In the genomic region with DNA sequence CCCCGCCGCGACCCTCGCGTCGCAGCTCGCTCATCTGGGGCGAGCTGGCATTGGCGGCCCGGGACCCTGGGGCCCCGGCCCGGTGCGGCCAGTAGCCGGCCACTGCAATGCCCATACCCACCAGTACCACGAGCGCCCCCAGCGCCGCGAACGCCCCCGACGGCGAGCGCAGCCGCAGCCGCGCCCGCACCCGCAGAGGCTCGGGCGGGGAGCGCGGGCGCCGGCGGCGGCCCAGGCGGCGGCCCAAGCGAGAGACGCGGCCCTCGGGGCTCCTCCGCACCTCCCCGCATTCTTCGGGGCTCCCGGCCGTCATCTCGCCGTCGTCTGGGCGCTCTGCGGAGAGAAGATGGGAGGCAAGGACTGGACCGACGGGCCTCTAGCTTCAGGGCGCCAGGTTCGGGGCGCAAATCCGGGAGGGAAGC, we compare ENCODE assay signal across 10 cellular contexts. TPM values are rescaled to one million over a fixed set of nuclear protein-coding genes. Genes with fewer than 3 reads are reported as not detected.
DNase-seq lines count a peak whose midpoint lies in the region; ATAC-seq, FAIRE-seq and TF ChIP-seq lines count a peak whose summit lies in the region.
"Had no signal": no experiment of that assay in that cellular context is flagged by ENCODE, and none has a peak within 500 bp of the region (broad histone marks: within the 10 kb centered on the region; RNA-seq: fewer than 3 reads in every experiment).

No MANE protein-coding gene starts in this region.

- peak overlapping the region; percentile 32 to 47 for H3K27ac ChIP-seq in kidney (ENCODE audit: low read depth in 2 of 2, low read length in 2 of 2)
- H3K27ac ChIP-seq in testis: peak overlapping the region; percentile 96 to 98
- no peak overlapping the region for H3K27ac ChIP-seq in foreskin keratinocyte

- WGBS in testis, 2 donors: 23% methylated on average over 7 of the region's 59 CpGs; no CpG with 5 or more reads in 1 of the 2 donors

- H3K4me1 Mint-ChIP-seq in activated T-cell treated with anti-CD3 and anti-CD28 coated beads, Interleukin-2, amount 50 U/mL, for 4 hours (ENCODE audit: low read depth): peaks cover 5% of the 10 kb centered on the region

- H3K4me3 Mint-ChIP-seq in activated T-cell treated with anti-CD3 and anti-CD28 coated beads, Interleukin-2, amount 50 U/mL, for 4 hours: peak overlapping the region; percentile 40

- intact Hi-C loops in kidney (cut with DNase I) (no loop called here), testis (cut with DNase I; ENCODE audit: low total_unique reads) (loop anchor here (5.0 kb wide), 1 partner anchor 61 kb away; a partner anchor contains a TSS)

- H3K9ac ChIP-seq in kidney (ENCODE audit: low read length in 2 of 2): no peak overlapping the region

- peaks cover 16% of the 10 kb centered on the region for H3K36me3 Mint-ChIP-seq in activated T-cell treated with anti-CD3 and anti-CD28 coated beads, Interleukin-2, amount 50 U/mL, for 4 hours (ENCODE audit: insufficient read depth)

- H3K9me3 Mint-ChIP-seq in activated T-cell treated with anti-CD3 and anti-CD28 coated beads, Interleukin-2, amount 50 U/mL, for 4 hours: no peaks in the 10 kb centered on the region

- H3K27me3 ChIP-seq in testis (no peaks in the 10 kb centered on the region), foreskin keratinocyte (peaks cover 2% of the 10 kb centered on the region)

- no peak for FAIRE-seq in kidney (lab: Jason Lieb, UNC)
- FAIRE-seq in GM12892 (lab: Jason Lieb, UNC): no peak
- FAIRE-seq: H54 had no signal

- no peak for DNase-seq in activated T-cell treated with anti-CD3 and anti-CD28 coated beads, Interleukin-2, amount 50 U/mL, for 4 hours
- no peak for DNase-seq in activated T-cell treated with anti-CD3 and anti-CD28 coated beads, Interleukin-2, amount 50 U/mL, for 1 hour
- DNase-seq in astrocyte of the hippocampus (ENCODE audit: low read depth, low spot score): peak; percentile 55
- DNase-seq in kidney: peak; percentile 81
- DNase-seq in testis: no peak
- DNase-seq in foreskin keratinocyte: no peak
- DNase-seq in left lobe of liver (ENCODE audit: low spot score): no peak
- no peak for DNase-seq in GM12892 (ENCODE audit: insufficient read length)
- DNase-seq: NCI-H2029 had no signal

- peak; percentile 9 for ATAC-seq in activated T-cell treated with anti-CD3 and anti-CD28 coated beads, Interleukin-2, amount 50 U/mL, for 4 hours
- ATAC-seq in foreskin keratinocyte (no peak), left lobe of liver (no peak)

- TF ChIP-seq POLR2A in testis (IDR thresholded peaks at IDR 0.05) (no peak), GM12892 (IDR thresholded peaks at IDR 0.05; ENCODE audit: low read depth, low read length) (no peak)

- peaks cover 23% of the 10 kb centered on the region for H3K27me3 Mint-ChIP-seq in activated T-cell treated with anti-CD3 and anti-CD28 coated beads, Interleukin-2, amount 50 U/mL, for 4 hours (ENCODE audit: low read depth)

- H3K9me3 ChIP-seq in kidney (ENCODE audit: control insufficient read depth in 1 of 2, low read length in 2 of 2) (no peaks in the 10 kb centered on the region), testis (no peaks in the 10 kb centered on the region)

- no peaks in the 10 kb centered on the region for H3K36me3 ChIP-seq in kidney (ENCODE audit: control insufficient read depth in 1 of 2, insufficient read depth in 2 of 2, low read length in 2 of 2)
- H3K36me3 ChIP-seq in testis (ENCODE audit: low read depth, missing control alignments): no peaks in the 10 kb centered on the region

- H3K4me1 ChIP-seq in kidney (ENCODE audit: control insufficient read depth in 1 of 2, insufficient read depth in 1 of 2, low read depth in 1 of 2, low read length in 2 of 2): peaks cover 0 to 6% of the 10 kb centered on the region in 2 donors
- peaks cover 26% of the 10 kb centered on the region for H3K4me1 ChIP-seq in testis
- no peaks in the 10 kb centered on the region for H3K4me1 ChIP-seq in foreskin keratinocyte

- TF ChIP-seq CTCF in kidney (IDR thresholded peaks at IDR 0.05; ENCODE audit: borderline replicate concordance, extremely low read depth, insufficient read depth) (no peak), testis (IDR thresholded peaks at IDR 0.05) (peak in 1 of 3 experiments; percentile 23), foreskin keratinocyte (conservative IDR thresholded peaks at IDR 0.05) (no peak)

- H3K4me3 ChIP-seq in kidney (ENCODE audit: low read length in 2 of 2) (peak overlapping the region in 1 of 2 donors; percentile 62), testis (peak overlapping the region; percentile 56 to 80)

RNA-seq across cellular contexts. Expression of a gene that starts 2.2 kb away (rescaled TPM):
- 1 to 10 TPM in 2 of 3 donors, under 1 TPM in 1; 0.61 to 1.7 (median 1.0) TPM for total RNA-seq in activated T-cell treated with anti-CD3 and anti-CD28 coated beads, Interleukin-2, amount 50 U/mL, for 4 hours
- total RNA-seq in kidney (8.6 TPM), testis (10 to 100 TPM; 40.3 to 41.3 TPM), foreskin keratinocyte (7.4 and 8.7 TPM in 2 replicates), left lobe of liver (2.0 TPM)
- polyA plus RNA-seq in kidney (ENCODE audit: insufficient read depth, low read depth, low replicate concordance) (7.6 TPM), testis (ENCODE audit: insufficient read depth, low read depth, low replicate concordance) (35.6 TPM), foreskin keratinocyte (6.6 and 7.2 TPM in 2 replicates)
- 0.11 TPM for polyA plus RNA-seq in GM12892 (2012; ENCODE audit: missing spikeins)

Comparison
In these comparisons a context has a peak if more than half of its experiments do, and no peak if none do; other contexts are left out.
1. ATAC-seq: peak in activated T-cell treated with anti-CD3 and anti-CD28 coated beads, Interleukin-2, amount 50 U/mL, for 4 hours (2 of 2); none in foreskin keratinocyte (single experiment) and left lobe of liver (single experiment).
2. DNase-seq: peak in astrocyte of the hippocampus (single experiment) and kidney (single experiment); none in activated T-cell treated with anti-CD3 and anti-CD28 coated beads, Interleukin-2, amount 50 U/mL, for 4 hours (single experiment), activated T-cell treated with anti-CD3 and anti-CD28 coated beads, Interleukin-2, amount 50 U/mL, for 1 hour (single experiment), testis (single experiment), foreskin keratinocyte (0 of 2), left lobe of liver (single experiment) and GM12892 (single experiment).